Comparison of ENCODE assay signal across 8 cellular contexts in the genomic region with DNA sequence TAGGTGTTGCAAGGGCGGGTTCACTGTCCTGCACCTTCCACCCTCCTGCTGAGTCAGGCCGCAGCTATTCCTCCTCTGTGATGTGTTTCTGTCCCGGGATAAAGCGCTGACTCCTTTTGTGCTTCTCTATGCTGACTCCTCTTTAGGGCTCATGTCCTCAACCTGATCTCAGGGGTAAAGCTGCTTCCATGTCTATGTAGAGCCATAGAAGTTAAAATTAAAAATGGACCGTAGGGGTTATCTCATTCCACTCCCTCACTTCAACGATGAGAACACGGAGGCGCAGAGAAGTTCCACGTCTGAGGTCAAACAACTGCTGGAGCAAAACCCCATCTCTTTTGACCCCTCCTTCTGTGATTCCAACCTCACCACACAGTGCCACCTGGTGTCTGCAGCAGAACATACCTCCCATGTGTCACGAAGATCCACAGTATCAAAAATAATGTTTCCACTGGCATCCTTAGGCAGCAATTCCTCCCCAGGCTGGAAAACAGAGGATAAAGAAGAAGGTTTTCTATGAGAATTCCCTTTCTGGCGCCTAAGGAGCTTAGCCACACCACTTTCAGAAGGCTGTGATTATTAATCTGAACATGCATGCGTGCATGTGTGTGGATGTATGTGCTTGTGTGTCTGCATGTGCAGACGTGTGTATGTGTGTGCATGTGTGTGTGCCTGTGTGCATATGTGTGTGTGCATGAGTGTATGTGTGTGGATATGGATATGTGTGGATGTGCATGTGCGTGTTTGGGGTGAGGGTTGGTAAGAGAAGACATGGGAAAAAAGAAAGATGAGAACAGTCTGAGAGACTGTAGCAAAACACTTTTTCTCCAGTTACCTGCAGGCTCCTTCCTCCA.
DNase-seq lines count a peak whose midpoint lies in the region; TF ChIP-seq lines count a peak whose summit lies in the region.

No MANE protein-coding gene starts in this region.

- H2AK5ac ChIP-seq in mesenchymal stem cell (ENCODE audit: low read length, severe bottlenecking): no peak overlapping the region

- no peaks in the 10 kb centered on the region for H3K9me3 Mint-ChIP-seq in HFFc6

- no peak overlapping the region for H3K4me3 Mint-ChIP-seq in HFFc6

- H3K36me3 ChIP-seq in mesenchymal stem cell (ENCODE audit: control insufficient read depth in 1 of 2, insufficient read depth in 2 of 2, low read depth in 1 of 2, low read length in 2 of 2): no peaks in the 10 kb centered on the region
- no peaks in the 10 kb centered on the region for H3K36me3 ChIP-seq in tibial artery

- H4K91ac ChIP-seq in mesenchymal stem cell (ENCODE audit: low read length): no peak overlapping the region

- H2BK120ac ChIP-seq in mesenchymal stem cell (ENCODE audit: low read depth, low read length): no peak overlapping the region

- no peaks in the 10 kb centered on the region for H3K36me3 Mint-ChIP-seq in HFFc6 (ENCODE audit: low read depth)

- H3K4me1 Mint-ChIP-seq in HFFc6 (ENCODE audit: low read depth): peaks cover 20% of the 10 kb centered on the region

- H2AFZ ChIP-seq in mesenchymal stem cell (ENCODE audit: low read depth, low read length): no peak overlapping the region

- H3K9ac ChIP-seq in mesenchymal stem cell (ENCODE audit: low read length): peak overlapping the region; percentile 26

- peak overlapping the region; percentile 87 for H3K27ac Mint-ChIP-seq in HFFc6

- H3K14ac ChIP-seq in mesenchymal stem cell (ENCODE audit: low read length in 2 of 2): no peak overlapping the region

- H2BK5ac ChIP-seq in mesenchymal stem cell (ENCODE audit: low read depth, low read length, poor library complexity, severe bottlenecking): no peak overlapping the region

- H3K4ac ChIP-seq in mesenchymal stem cell (ENCODE audit: low read depth in 1 of 2, low read length in 2 of 2): no peak overlapping the region

- H2BK12ac ChIP-seq in mesenchymal stem cell (ENCODE audit: low read length in 2 of 2): peak overlapping the region in 1 of 2 experiments; percentile 31

- no peak overlapping the region for H3K18ac ChIP-seq in mesenchymal stem cell (ENCODE audit: low read depth in 1 of 2, low read length in 2 of 2)

- H3K27ac ChIP-seq in mesenchymal stem cell (ENCODE audit: low read length, poor library complexity, severe bottlenecking) (no peak overlapping the region), tibial artery (no peak overlapping the region)

- H3K23ac ChIP-seq in mesenchymal stem cell (ENCODE audit: low read length in 2 of 2): no peak overlapping the region

- no peaks in the 10 kb centered on the region for H3K9me3 ChIP-seq in mesenchymal stem cell (ENCODE audit: control insufficient read depth, low read length)
- H3K9me3 ChIP-seq in tibial artery: no peaks in the 10 kb centered on the region

- H3K4me1 ChIP-seq in mesenchymal stem cell (ENCODE audit: control insufficient read depth, insufficient read depth, low read depth, low read length): peaks cover 2% of the 10 kb centered on the region
- H3K4me1 ChIP-seq in tibial artery: peaks cover 0 to 4% (median 0%) of the 10 kb centered on the region in 4 donors

- H3K4me3 ChIP-seq in mesenchymal stem cell (ENCODE audit: insufficient read depth in 1 of 2, low read depth in 1 of 2, low read length in 2 of 2): no peak overlapping the region
- H3K4me3 ChIP-seq in tibial artery: no peak overlapping the region

- DNase-seq in NCI-H1417 (lab: John Stamatoyannopoulos, UW) (peak; percentile 9 to 62 (median 38)), NCI-H1417 treated with DMSO at 0.1 percent for 48 hours (lab: John Stamatoyannopoulos, UW) (no peak), HFFc6 (peak; percentile 28), NCI-H1436 (lab: John Stamatoyannopoulos, UW) (peak; percentile 68), mesenchymal stem cell (peak; percentile 47), tibial artery (peak; percentile 59 to 73)
- peak; percentile 40 for DNase-seq in activated CD4-positive, alpha-beta T cell treated with anti-CD3 and anti-CD28 coated beads for 1 hour
- peak; percentile 39 for DNase-seq in effector CD4-positive, alpha-beta T cell

- H3K27me3 ChIP-seq in mesenchymal stem cell (ENCODE audit: control insufficient read depth in 1 of 2, insufficient read depth in 1 of 2, low read length in 2 of 2) (no peaks in the 10 kb centered on the region), tibial artery (peaks cover 0 to 2% of the 10 kb centered on the region in 2 donors)

- no peak overlapping the region for H3K4me2 ChIP-seq in mesenchymal stem cell (ENCODE audit: low read length, poor library complexity, severe bottlenecking)

- no peaks in the 10 kb centered on the region for H3K79me1 ChIP-seq in mesenchymal stem cell (replicated peaks; ENCODE audit: low read length, poor library complexity, severe bottlenecking)

- no peaks in the 10 kb centered on the region; the same call in none of the 2 replicates for H3K27me3 Mint-ChIP-seq in HFFc6 (ENCODE audit: insufficient read depth)

- no peak overlapping the region for H4K8ac ChIP-seq in mesenchymal stem cell (ENCODE audit: low read length)

- TF ChIP-seq CTCF in HFFc6 (IDR thresholded peaks at IDR 0.05) (peak; percentile 80), tibial artery (IDR thresholded peaks at IDR 0.05) (peak; percentile 65 to 70)

- no peak overlapping the region for H2BK15ac ChIP-seq in mesenchymal stem cell (ENCODE audit: low read depth, poor library complexity, severe bottlenecking)

- intact Hi-C loops in tibial artery (cut with DNase I; ENCODE audit: low total_unique reads): loop anchor here (5.0 kb wide), 1 partner anchor 436 kb away; no protein-coding TSS in a partner anchor

- 72% methylated on average over 11 of the region's 14 CpGs for WGBS in mesenchymal stem cell
